In genomic region chr7:98878365-98879197, GRCh38 we compare ENCODE assay signal across 8 cellular contexts. TPM values are rescaled to one million over a fixed set of nuclear protein-coding genes. Genes with fewer than 3 reads are reported as not detected.
DNase-seq lines count a peak whose midpoint lies in the region; ATAC-seq and TF ChIP-seq lines count a peak whose summit lies in the region.

Gene TRRAP, plus strand, starts transcription at chr7:98878532. Its CDS starts 2,619 bp downstream, at chr7:98881151.

- peaks cover 24% of the 10 kb centered on the region for H3K4me1 Mint-ChIP-seq in activated CD4-positive, alpha-beta T cell treated with anti-CD3 and anti-CD28 coated beads, Interleukin-2, amount 10 ng/mL, durations not matched to agents 24 days and 14 days

- peaks cover 6% of the 10 kb centered on the region for H3K27me3 Mint-ChIP-seq in activated CD4-positive, alpha-beta T cell treated with anti-CD3 and anti-CD28 coated beads, Interleukin-2, amount 10 ng/mL, durations not matched to agents 24 days and 14 days

- peaks cover 6 to 25% of the 10 kb centered on the region in 2 donors for H3K4me1 ChIP-seq in left lung

- DNase-seq in A172 (ENCODE audit: low spot score) (peak; percentile 32), NCI-H2171 (lab: John Stamatoyannopoulos, UW) (peak; percentile 65), dedifferentiated amniotic fluid mesenchymal stem cell (ENCODE audit: extremely low spot score) (peak; percentile 44), left lung (peak; percentile 69 to 93)
- DNase-seq in activated CD4-positive, alpha-beta T cell treated with anti-CD3 and anti-CD28 coated beads, Interleukin-2, amount 10 ng/mL, durations not matched to agents 24 days and 14 days: peak; percentile 92
- DNase-seq in stimulated activated CD4-positive, alpha-beta T cell treated with anti-CD3 and anti-CD28 coated beads, Interleukin-2, amount 100 ng/mL, for 48 hours: peak; percentile 72 to 79

- peaks cover 0 to 28% of the 10 kb centered on the region in 2 donors for H3K36me3 ChIP-seq in left lung

- no peaks in the 10 kb centered on the region for H3K9me3 ChIP-seq in left lung

- H3K9me3 Mint-ChIP-seq in activated CD4-positive, alpha-beta T cell treated with anti-CD3 and anti-CD28 coated beads, Interleukin-2, amount 10 ng/mL, durations not matched to agents 24 days and 14 days: no peaks in the 10 kb centered on the region

- H3K4me3 ChIP-seq in left lung: peak within 1 kb of the TSS; percentile 97

- no peaks in the 10 kb centered on the region for H3K27me3 ChIP-seq in left lung

- peak within 1 kb of the TSS; percentile 87 to 91 for H3K27ac ChIP-seq in left lung

- peak within 1 kb of the TSS; percentile 94 for H3K27ac Mint-ChIP-seq in activated CD4-positive, alpha-beta T cell treated with anti-CD3 and anti-CD28 coated beads, Interleukin-2, amount 10 ng/mL, durations not matched to agents 24 days and 14 days

- H3K36me3 Mint-ChIP-seq in activated CD4-positive, alpha-beta T cell treated with anti-CD3 and anti-CD28 coated beads, Interleukin-2, amount 10 ng/mL, durations not matched to agents 24 days and 14 days (ENCODE audit: low read depth): peaks cover 24% of the 10 kb centered on the region

- ATAC-seq in GM18498 (IDR thresholded peaks at IDR 0.05; ENCODE audit: unreplicated experiment): peak; percentile 80
- ATAC-seq in HG02938 (IDR thresholded peaks at IDR 0.05; ENCODE audit: unreplicated experiment): peak; percentile 58
- ATAC-seq in left lung: peak; percentile 89

- intact Hi-C loops in activated CD4-positive, alpha-beta T cell treated with anti-CD3 and anti-CD28 coated beads, Interleukin-2, amount 10 ng/mL, durations not matched to agents 24 days and 14 days (cut with micrococcal nuclease): loop anchor here (2.0 to 5.0 kb wide), 3 partner anchors 264 to 596 kb away; partner anchors contain the start of genes ARPC1A and BRI3
- intact Hi-C loops in left lung (cut with DNase I): no loop called here

- TF ChIP-seq CTCF in left lung (IDR thresholded peaks at IDR 0.05): peak; percentile 92 to 93

- H3K4me3 Mint-ChIP-seq in activated CD4-positive, alpha-beta T cell treated with anti-CD3 and anti-CD28 coated beads, Interleukin-2, amount 10 ng/mL, durations not matched to agents 24 days and 14 days: peak within 1 kb of the TSS; percentile 93

RNA-seq across cellular contexts. Expression of gene TRRAP, which starts in this region (rescaled TPM):
- 11.9 and 12.9 TPM in 2 replicates for total RNA-seq in A172 (2014; rRNA removed; shearing (Covaris generic))
- total RNA-seq in activated CD4-positive, alpha-beta T cell treated with anti-CD3 and anti-CD28 coated beads, Interleukin-2, amount 10 ng/mL, durations not matched to agents 24 days and 14 days: 62.7 and 65.1 TPM in 2 replicates
- total RNA-seq in left lung: 10 to 100 TPM; 32.5 to 35.7 TPM

Comparison
In these comparisons a context has a peak if more than half of its experiments do, and no peak if none do; other contexts are left out.
1. Peak in every context shown above with its lines: DNase-seq, ATAC-seq, H3K4me3 ChIP-seq and H3K27ac ChIP-seq.
2. DNase-seq: peak in every context shown above with its lines; median percentile 92 in activated CD4-positive, alpha-beta T cell treated with anti-CD3 and anti-CD28 coated beads, Interleukin-2, amount 10 ng/mL, durations not matched to agents 24 days and 14 days; 81 in left lung; 76 in stimulated activated CD4-positive, alpha-beta T cell treated with anti-CD3 and anti-CD28 coated beads, Interleukin-2, amount 100 ng/mL, for 48 hours; 65 in NCI-H2171; 44 in dedifferentiated amniotic fluid mesenchymal stem cell; 32 in A172.